ENCODE assay signal across 8 cellular contexts in the genomic region with DNA sequence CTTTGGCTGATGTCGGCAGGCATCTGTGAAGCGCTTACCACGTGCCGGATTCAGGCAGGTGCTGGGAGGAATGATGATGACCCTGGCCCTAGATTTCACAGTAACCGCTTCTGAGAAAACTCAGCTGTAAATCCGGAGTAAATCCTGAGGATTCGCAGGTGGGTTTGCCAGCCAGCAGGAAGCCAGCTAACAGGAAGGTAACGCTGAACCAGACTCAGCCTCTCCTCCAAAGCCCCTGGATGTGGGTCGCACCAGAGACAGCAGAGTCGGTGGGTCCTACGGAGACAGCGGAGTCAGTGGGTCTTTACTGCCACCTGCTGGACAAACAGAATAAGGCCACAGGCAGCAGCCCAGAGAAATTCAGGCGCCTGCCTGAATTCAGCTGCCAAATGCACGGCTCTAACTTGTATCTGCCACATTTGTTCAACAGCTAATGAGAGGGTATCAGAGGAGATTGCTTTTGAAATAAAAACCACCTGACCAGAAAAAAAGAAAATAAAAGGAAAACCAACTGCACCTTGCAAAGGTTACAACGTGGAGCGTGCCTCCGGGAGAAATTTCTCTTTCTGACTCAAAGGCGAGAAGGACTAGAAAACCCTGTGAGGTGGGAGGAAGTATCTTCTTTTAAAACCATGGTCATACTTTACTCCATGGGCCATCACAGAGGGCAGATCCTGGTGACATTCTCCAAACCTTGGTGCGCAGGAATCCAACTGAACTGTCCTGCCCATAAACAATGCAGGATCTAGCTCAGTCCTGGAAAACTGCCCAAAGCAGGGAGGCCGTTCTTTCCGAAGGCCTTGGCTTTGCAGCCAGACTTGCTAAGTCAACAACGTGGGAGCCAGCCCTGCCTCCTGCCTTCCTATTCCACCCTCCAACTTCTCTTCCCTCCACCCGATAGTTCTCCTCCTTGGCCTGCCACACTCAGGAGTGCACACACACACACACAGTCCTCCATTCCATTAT. TPM values are rescaled to one million over a fixed set of nuclear protein-coding genes. Genes with fewer than 3 reads are reported as not detected.
A peak's percentile ranks its signal among the peaks of the same experiment; 100 is the strongest.
DNase-seq lines count a peak whose midpoint lies in the region; ATAC-seq and TF ChIP-seq lines count a peak whose summit lies in the region.

No MANE protein-coding gene starts in this region.

- H3K27ac ChIP-seq in heart left ventricle: peak overlapping the region in 7 of 12 donors; percentile 2 to 62 (median 37)

- H3K36me3 Mint-ChIP-seq in activated naive CD8-positive, alpha-beta T cell treated with anti-CD3 and anti-CD28 coated beads, Interleukin-2, amount 50 U/mL, for 24 hours (ENCODE audit: low read depth): no peaks in the 10 kb centered on the region
- no peaks in the 10 kb centered on the region for H3K36me3 Mint-ChIP-seq in type B pancreatic cell

- H3K27ac Mint-ChIP-seq in activated naive CD8-positive, alpha-beta T cell treated with anti-CD3 and anti-CD28 coated beads, Interleukin-2, amount 50 U/mL, for 24 hours: no peak overlapping the region
- no peak overlapping the region for H3K27ac Mint-ChIP-seq in type B pancreatic cell

- peak overlapping the region in 8 of 12 donors; percentile 6 to 40 (median 22) for H3K4me3 ChIP-seq in heart left ventricle

- TF ChIP-seq POLR2A in heart left ventricle (IDR thresholded peaks at IDR 0.05): no peak

- H3K27me3 Mint-ChIP-seq in activated naive CD8-positive, alpha-beta T cell treated with anti-CD3 and anti-CD28 coated beads, Interleukin-2, amount 50 U/mL, for 24 hours: peaks cover 4% of the 10 kb centered on the region
- peaks cover 4% of the 10 kb centered on the region for H3K27me3 Mint-ChIP-seq in type B pancreatic cell

- DNase-seq in ELR (ENCODE audit: low read depth) (peak; percentile 76), NCI-H1048 (lab: John Stamatoyannopoulos, UW) (peak; percentile 27), SKM-1 treated with dmso at 0.1 percent for 144 hours (lab: John Stamatoyannopoulos, UW; ENCODE audit: unreplicated experiment) (peak; percentile 54), heart left ventricle (peak; percentile 69 to 78 (median 72)), pons (ENCODE audit: low spot score) (peak; percentile 69), type B pancreatic cell (ENCODE audit: extremely low spot score, unreplicated experiment) (peak; percentile 81)
- DNase-seq in activated naive CD8-positive, alpha-beta T cell treated with anti-CD3 and anti-CD28 coated beads, Interleukin-2, amount 50 U/mL, for 24 hours: peak; percentile 68

- 13 to 22% (median 15%) methylated on average over 23 of the region's 23 CpGs for WGBS in heart left ventricle, 4 donors

- peak; percentile 82 for ATAC-seq in activated naive CD8-positive, alpha-beta T cell treated with anti-CD3 and anti-CD28 coated beads, Interleukin-2, amount 50 U/mL, for 24 hours
- ATAC-seq in heart left ventricle (peak; percentile 72 to 92 (median 85)), HG02852 (IDR thresholded peaks at IDR 0.05; ENCODE audit: unreplicated experiment) (no peak)

- no peaks in the 10 kb centered on the region for H3K27me3 ChIP-seq in heart left ventricle

- H3K36me3 ChIP-seq in heart left ventricle: no peaks in the 10 kb centered on the region

- no peak overlapping the region for H3K4me3 Mint-ChIP-seq in activated naive CD8-positive, alpha-beta T cell treated with anti-CD3 and anti-CD28 coated beads, Interleukin-2, amount 50 U/mL, for 24 hours
- H3K4me3 Mint-ChIP-seq in type B pancreatic cell: no peak overlapping the region

- TF ChIP-seq CTCF in heart left ventricle (IDR thresholded peaks at IDR 0.05): peak; percentile 89 to 99 (median 98)
- peak; percentile 98 for TF ChIP-seq CTCF in type B pancreatic cell (conservative IDR thresholded peaks at IDR 0.05)

- no peaks in the 10 kb centered on the region for H3K4me1 Mint-ChIP-seq in activated naive CD8-positive, alpha-beta T cell treated with anti-CD3 and anti-CD28 coated beads, Interleukin-2, amount 50 U/mL, for 24 hours
- no peaks in the 10 kb centered on the region for H3K4me1 Mint-ChIP-seq in type B pancreatic cell (ENCODE audit: unreplicated experiment)

- peaks cover 0 to 25% (median 13%) of the 10 kb centered on the region in 12 donors for H3K4me1 ChIP-seq in heart left ventricle

- H3K9me3 ChIP-seq in heart left ventricle: no peaks in the 10 kb centered on the region

- intact Hi-C loops in heart left ventricle (cut with DNase I): loop anchor here (1.0 to 10.0 kb wide), 12 partner anchors 100 to 406 kb away; no protein-coding TSS in a partner anchor

- no peaks in the 10 kb centered on the region for H3K9me3 Mint-ChIP-seq in activated naive CD8-positive, alpha-beta T cell treated with anti-CD3 and anti-CD28 coated beads, Interleukin-2, amount 50 U/mL, for 24 hours
- H3K9me3 Mint-ChIP-seq in type B pancreatic cell: no peaks in the 10 kb centered on the region

RNA-seq across cellular contexts. Expression of a gene that starts 16.3 kb away (rescaled TPM):
- total RNA-seq in heart left ventricle: 100 to 1,000 TPM in 1 of 9 donors, 10 to 100 TPM in 8; 39.9 to 104 (median 51.6) TPM
- 10 to 100 TPM; 70.2 to 82.5 TPM for polyA plus RNA-seq in heart left ventricle
- total RNA-seq in type B pancreatic cell (ENCODE audit: low replicate concordance): 25.8 and 46.0 TPM in 2 replicates

RNA-seq across cellular contexts. Expression of a gene that starts 58.8 kb away (rescaled TPM):
- 10 to 100 TPM; 10.8 to 38.1 (median 25.3) TPM for total RNA-seq in heart left ventricle
- 10 to 100 TPM; 24.2 to 29.6 TPM for polyA plus RNA-seq in heart left ventricle
- 76.1 and 86.4 TPM in 2 replicates for total RNA-seq in type B pancreatic cell (ENCODE audit: low replicate concordance)

Comparison
In these comparisons a context has a peak if more than half of its experiments do, and no peak if none do; other contexts are left out.
1. DNase-seq: peak in every context shown above with its lines; median percentile 81 in type B pancreatic cell; 76 in ELR; 72 in heart left ventricle; 69 in pons; 68 in activated naive CD8-positive, alpha-beta T cell treated with anti-CD3 and anti-CD28 coated beads, Interleukin-2, amount 50 U/mL, for 24 hours; 54 in SKM-1 treated with dmso at 0.1 percent for 144 hours; 27 in NCI-H1048.